ENCODE assay signal across 11 cellular contexts in the genomic region with DNA sequence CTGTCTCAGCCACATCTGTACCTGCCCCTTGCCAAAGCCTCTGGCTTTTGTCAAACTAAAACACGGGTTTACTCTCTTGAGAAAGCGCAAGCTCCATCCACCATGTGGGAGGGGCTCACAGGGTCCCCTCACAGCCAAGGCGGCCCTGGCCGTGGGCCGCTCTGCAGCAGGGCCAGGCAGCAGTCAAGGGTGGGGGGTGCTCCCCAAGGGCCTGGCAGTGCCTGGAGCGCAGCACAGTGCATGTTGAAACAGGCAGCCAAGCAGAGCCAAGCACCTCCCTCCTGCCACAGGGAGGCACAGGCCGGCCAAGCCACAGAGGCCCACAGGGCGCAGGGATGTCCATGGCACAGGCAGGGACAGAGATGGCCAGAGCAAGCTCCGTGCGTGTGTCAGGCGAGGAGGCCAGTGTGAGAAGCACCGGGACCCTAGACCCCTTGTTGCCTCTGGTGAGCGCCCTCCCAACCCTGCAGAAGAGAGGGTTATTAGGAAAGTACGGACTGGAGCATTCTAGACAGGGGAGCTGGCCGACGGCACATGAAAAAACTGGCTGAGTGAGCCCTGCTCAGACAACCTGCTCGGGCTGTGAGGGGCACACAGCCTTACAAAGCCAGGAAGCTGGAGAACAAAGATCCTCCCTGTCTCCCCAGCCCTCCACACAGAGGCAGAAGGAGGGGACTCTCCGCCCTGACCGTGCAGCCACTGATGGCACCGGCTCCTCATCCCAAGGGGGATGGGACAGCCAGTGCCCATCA. TPM values are rescaled to one million over a fixed set of nuclear protein-coding genes. Genes with fewer than 3 reads are reported as not detected.
DNase-seq lines count a peak whose midpoint lies in the region; ATAC-seq and FAIRE-seq lines count a peak whose summit lies in the region.
"Had no signal": no experiment of that assay in that cellular context is flagged by ENCODE, and none has a peak within 500 bp of the region (broad histone marks: within the 10 kb centered on the region; RNA-seq: fewer than 3 reads in every experiment).

No MANE protein-coding gene starts in this region.

- H3K4me3 ChIP-seq in BLaER1 treated with 17β-estradiol and CSF1 and Interleukin-3, amounts not matched to agents 10 nM and 100 nM: no peak overlapping the region
- H3K4me3 ChIP-seq in adipocyte (ENCODE audit: low read length) (peak overlapping the region; percentile 48), small intestine (ENCODE audit: low read depth in 1 of 2, low read length in 2 of 2) (no peak overlapping the region)

- no peak for FAIRE-seq in small intestine (lab: Jason Lieb, UNC)

- intact Hi-C loops in head of caudate nucleus (cut with DNase I): no loop called here

- H3K4me1 ChIP-seq in BLaER1 treated with 17β-estradiol and CSF1 and Interleukin-3, amounts not matched to agents 10 nM and 100 nM: peaks cover 0 to 73% (median 56%) of the 10 kb centered on the region in 10 experiments; a peak in 18 of 20 replicates
- H3K4me1 ChIP-seq in adipocyte (ENCODE audit: control insufficient read depth, insufficient read depth, low read length): peaks cover 14% of the 10 kb centered on the region
- H3K4me1 ChIP-seq in small intestine (ENCODE audit: control insufficient read depth in 2 of 2, insufficient read depth in 1 of 2, low read depth in 1 of 2, low read length in 1 of 2): no peaks in the 10 kb centered on the region
- H3K4me1 ChIP-seq: breast epithelium had no signal

- no peak for ATAC-seq in GM18868 (IDR thresholded peaks at IDR 0.05; ENCODE audit: unreplicated experiment)

- H3K4me2 ChIP-seq in BLaER1 treated with 17β-estradiol and CSF1 and Interleukin-3, amounts not matched to agents 10 nM and 100 nM: peak overlapping the region in 9 of 11 experiments; percentile 27 to 84 (median 64); a peak in 18 of 22 replicates

- peak; percentile 42 for DNase-seq in adipocyte (ENCODE audit: low read depth)
- peak; percentile 56 to 94 (median 84) for DNase-seq in head of caudate nucleus
- peak; percentile 76 for DNase-seq in occipital lobe (lab: John Stamatoyannopoulos, UW)
- DNase-seq in small intestine: no peak
- no peak for DNase-seq in activated CD4-positive, CD25-positive, alpha-beta regulatory T cell treated with anti-CD3 and anti-CD28 coated beads, Interleukin-2, amount 50 U/mL, for 72 hours
- DNase-seq in SHP77 (lab: John Stamatoyannopoulos, UW): no peak
- DNase-seq: activated B cell treated with CpG ODN at 0.5 μM for 24 hours, NCI-H524 had no signal

- peak overlapping the region in 3 of 11 experiments; percentile 2 to 44 (median 32); a peak in 3 of 22 replicates for H3K27ac ChIP-seq in BLaER1 treated with 17β-estradiol and CSF1 and Interleukin-3, amounts not matched to agents 10 nM and 100 nM
- no peak overlapping the region for H3K27ac ChIP-seq in small intestine (ENCODE audit: low read depth in 1 of 2, low read length in 1 of 2)
- H3K27ac ChIP-seq: breast epithelium had no signal

- peak overlapping the region in 4 of 11 experiments; percentile 19 to 59 (median 38); a peak in 7 of 22 replicates for H3K9ac ChIP-seq in BLaER1 treated with 17β-estradiol and CSF1 and Interleukin-3, amounts not matched to agents 10 nM and 100 nM
- H3K9ac ChIP-seq in adipocyte (ENCODE audit: low read length): peak overlapping the region; percentile 43

- 63 to 87% (median 74%) methylated on average over 20 of the region's 20 CpGs for WGBS in small intestine, 3 donors

- H4K20me1 ChIP-seq in BLaER1 treated with 17β-estradiol and CSF1 and Interleukin-3, amounts not matched to agents 10 nM and 100 nM: peaks cover 0 to 29% (median 7%) of the 10 kb centered on the region in 11 experiments; a peak in 10 of 22 replicates

- H3K27me3 ChIP-seq in BLaER1 treated with 17β-estradiol and CSF1 and Interleukin-3, amounts not matched to agents 10 nM and 100 nM: peaks cover 22 to 28% (median 23%) of the 10 kb centered on the region in 11 experiments
- H3K27me3 ChIP-seq in adipocyte (replicated peaks; ENCODE audit: control insufficient read depth, insufficient read depth, low read length) (no peaks in the 10 kb centered on the region), small intestine (ENCODE audit: control insufficient read depth in 2 of 2, insufficient read depth in 2 of 2, low read length in 2 of 2) (no peaks in the 10 kb centered on the region)
- H3K27me3 ChIP-seq: breast epithelium had no signal

- 0 out of 22 replicates have a peak, but pooled peaks cover 0 to 1% (median 0%) of the 10 kb centered on the region in 11 experiments for H3K9me3 ChIP-seq in BLaER1 treated with 17β-estradiol and CSF1 and Interleukin-3, amounts not matched to agents 10 nM and 100 nM (replicated peaks in 1 of 11)
- H3K9me3 ChIP-seq in adipocyte (ENCODE audit: control insufficient read depth, low read length) (no peaks in the 10 kb centered on the region), small intestine (ENCODE audit: control insufficient read depth, low read depth) (no peaks in the 10 kb centered on the region)
- H3K9me3 ChIP-seq: breast epithelium had no signal

- H3K36me3 ChIP-seq in BLaER1 treated with 17β-estradiol and CSF1 and Interleukin-3, amounts not matched to agents 10 nM and 100 nM: no peaks in the 10 kb centered on the region; a peak in 1 of 22 replicates
- H3K36me3 ChIP-seq in adipocyte (ENCODE audit: control insufficient read depth, insufficient read depth, low read length, severe bottlenecking) (no peaks in the 10 kb centered on the region), small intestine (ENCODE audit: control insufficient read depth in 2 of 2, insufficient read depth in 2 of 2, low read length in 2 of 2) (no peaks in the 10 kb centered on the region)
- H3K36me3 ChIP-seq: breast epithelium had no signal

RNA-seq across cellular contexts. Expression of a gene that starts 39.0 kb away (rescaled TPM):
- 0.78 TPM for total RNA-seq in occipital lobe
- 1 to 10 TPM in 1 of 3 donors, under 1 TPM in 1, not detected in 1; 0.27 to 1.1 TPM for polyA plus RNA-seq in small intestine

Comparison
In these comparisons a context has a peak if more than half of its experiments do, and no peak if none do; other contexts are left out.
1. DNase-seq: peak in adipocyte (single experiment), head of caudate nucleus (42 of 42) and occipital lobe (single experiment); none in small intestine (single experiment), activated CD4-positive, CD25-positive, alpha-beta regulatory T cell treated with anti-CD3 and anti-CD28 coated beads, Interleukin-2, amount 50 U/mL, for 72 hours (single experiment) and SHP77 (0 of 2).